ENCODE assay signal across 8 cellular contexts in genomic region chr15:43746245-43746902, GRCh38. TPM values are rescaled to one million over a fixed set of nuclear protein-coding genes. Genes with fewer than 3 reads are reported as not detected.
A peak's percentile ranks its signal among the peaks of the same experiment; 100 is the strongest.
DNase-seq lines count a peak whose midpoint lies in the region; ATAC-seq and TF ChIP-seq lines count a peak whose summit lies in the region.
"Not testable (repeated sequence)": the region's sequence is repeated elsewhere in the genome, so short reads cannot be mapped to it uniquely, and the experiment has no call there.

PDIA3 (plus strand) TSS chr15:43746438; CDS start chr15:43746540, 102 bp downstream.

- in situ Hi-C loops in gastrocnemius medialis (cut with MboI; ENCODE audit: low sequenced_read_pairs in 4 of 4): not testable (repeated sequence)

- H3K4me3 ChIP-seq in iPS-11a (ENCODE audit: low read depth, low read length) (peak within 1 kb of the TSS; percentile 73), gastrocnemius medialis (peak within 1 kb of the TSS; percentile 87 to 100 (median 93))

- DNase-seq in A172 (ENCODE audit: low spot score): peak; percentile 72
- DNase-seq in NCI-H2171 treated with DMSO at 0.1 percent for 48 hours (lab: John Stamatoyannopoulos, UW): peak; percentile 76
- DNase-seq in MCF 10A (ENCODE audit: unreplicated experiment): peak; percentile 91
- DNase-seq in gastrocnemius medialis: peak; percentile 90 to 91

- not testable (repeated sequence) for H3K4me1 Mint-ChIP-seq in MCF 10A (ENCODE audit: insufficient read depth, unreplicated experiment)

- intact Hi-C loops in MCF 10A (cut with micrococcal nuclease): not testable (repeated sequence)
- intact Hi-C loops in gastrocnemius medialis (cut with DNase I; ENCODE audit: low total_unique reads): loop anchor here (2.0 kb wide), 1 partner anchor 30 kb away; the partner anchor contains the start of gene ELL3

- H3K9me3 Mint-ChIP-seq in MCF 10A (ENCODE audit: unreplicated experiment): not testable (repeated sequence)

- H3K27me3 ChIP-seq in gastrocnemius medialis: not testable (repeated sequence)

- peak; percentile 96 to 97 for TF ChIP-seq POLR2A in gastrocnemius medialis (IDR thresholded peaks at IDR 0.05)

- POLR2A ChIA-PET in MCF 10A (lab: Yijun Ruan, JAX): interaction anchor here (0.7 to 3.9 kb wide), 12 partner anchors 9 to 246 kb away, joined by 3 to 22 read pairs (median 4); partner anchors contain the start of genes ELL3 and MFAP1

- H3K27ac Mint-ChIP-seq in MCF 10A (ENCODE audit: low read depth, unreplicated experiment): peak within 1 kb of the TSS; percentile 91

- not testable (repeated sequence) for H3K36me3 ChIP-seq in gastrocnemius medialis

- TF ChIP-seq CTCF in VCaP (conservative IDR thresholded peaks at IDR 0.05): not testable (repeated sequence)
- peak; percentile 18 for TF ChIP-seq CTCF in MCF 10A (IDR thresholded peaks at IDR 0.05; ENCODE audit: unreplicated experiment)
- peak in 2 of 5 experiments; percentile 16 to 30 for TF ChIP-seq CTCF in gastrocnemius medialis (IDR thresholded peaks at IDR 0.05 in 4 of 5, conservative IDR thresholded peaks at IDR 0.05 in 1 of 5)

- CTCF ChIA-PET in MCF 10A (lab: Yijun Ruan, JAX): interaction anchor here (0.7 kb wide), 1 partner anchor 24 kb away, joined by 3 read pairs; no protein-coding TSS in a partner anchor

- peak within 1 kb of the TSS; percentile 87 for H3K4me3 Mint-ChIP-seq in MCF 10A (ENCODE audit: unreplicated experiment)

- H3K36me3 Mint-ChIP-seq in MCF 10A (ENCODE audit: insufficient read depth, unreplicated experiment): peaks cover 28% of the 10 kb centered on the region

- peak; percentile 50 for ATAC-seq in GM18861 (IDR thresholded peaks at IDR 0.05; ENCODE audit: unreplicated experiment)
- ATAC-seq in HG03066 (IDR thresholded peaks at IDR 0.05; ENCODE audit: low read depth, unreplicated experiment): peak; percentile 69
- peak; percentile 95 to 97 for ATAC-seq in gastrocnemius medialis

- not testable (repeated sequence) for H3K27me3 Mint-ChIP-seq in MCF 10A (ENCODE audit: insufficient read depth, unreplicated experiment)

- peak within 1 kb of the TSS; percentile 84 for H3K27ac ChIP-seq in VCaP
- H3K27ac ChIP-seq in gastrocnemius medialis: peak within 1 kb of the TSS; percentile 89 to 96 (median 94)

- H3K4me1 ChIP-seq in gastrocnemius medialis: peaks cover 18 to 20% of the 10 kb centered on the region in 2 donors

- not testable (repeated sequence) for H3K9me3 ChIP-seq in gastrocnemius medialis

- BruUV-seq in MCF 10A (replicated peaks; lab: Mats Ljungman, UMichigan): not testable (repeated sequence)

RNA-seq across cellular contexts. Expression of gene PDIA3, which starts in this region (rescaled TPM):
- 187 and 217 TPM in 2 replicates for total RNA-seq in A172 (2014; rRNA removed; shearing (Covaris generic))
- total RNA-seq in MCF 10A (2022) (630 and 765 TPM in 2 replicates), gastrocnemius medialis (10 to 100 TPM; 26.6 to 45.1 (median 30.3) TPM)

Comparison
In these comparisons a context has a peak if more than half of its experiments do, and no peak if none do; other contexts are left out.
1. Peak in every context shown above with its lines: DNase-seq, ATAC-seq, H3K4me3 ChIP-seq and H3K27ac ChIP-seq.